Comparison of ENCODE assay signal across 31 cellular contexts in the genomic region with DNA sequence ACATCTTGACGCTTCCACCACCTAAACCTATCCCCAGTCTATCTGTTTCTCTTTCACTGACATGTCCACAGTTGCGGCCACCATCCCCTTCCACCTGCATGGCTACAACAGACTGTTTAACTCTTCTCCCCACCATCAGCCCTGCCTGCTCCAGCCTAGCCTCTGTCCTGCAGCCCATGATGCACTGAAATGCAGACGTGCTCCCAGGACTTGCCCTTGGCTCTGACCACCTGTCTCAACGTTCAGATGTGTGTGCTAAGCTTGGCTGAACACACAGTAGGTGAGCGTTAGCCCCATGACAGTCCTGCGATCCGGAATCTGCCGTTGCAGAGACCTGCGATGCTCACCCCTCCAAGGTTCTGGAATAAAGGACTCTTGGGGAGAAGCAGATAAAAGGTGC. TPM values are rescaled to one million over a fixed set of nuclear protein-coding genes. Genes with fewer than 3 reads are reported as not detected.
"Had no signal": no experiment of that assay in that cellular context is flagged by ENCODE, and none has a peak within 500 bp of the region (broad histone marks: within the 10 kb centered on the region; RNA-seq: fewer than 3 reads in every experiment).

No MANE protein-coding gene starts in this region.

- H3K4me1 ChIP-seq: right lobe of liver had no signal

- ATAC-seq: effector memory CD8-positive, alpha-beta T cell; gastroesophageal sphincter; naive thymus-derived CD8-positive, alpha-beta T cell; T-helper 17 cell had no signal

- H3K9me3 Mint-ChIP-seq: activated CD4-positive, alpha-beta memory T cell treated with anti-CD3 and anti-CD28 coated beads, Interleukin-2, amount 10 ng/mL, durations not matched to agents 7 days and 5 days; activated CD4-positive, alpha-beta T cell treated with anti-CD3 and anti-CD28 coated beads, Interleukin-2, amount 10 ng/mL, durations not matched to agents 7 days and 5 days; activated naive CD4-positive, alpha-beta T cell treated with anti-CD3 and anti-CD28 coated beads, Interleukin-2, amount 10 ng/mL, durations not matched to agents 7 days and 5 days; activated naive CD8-positive, alpha-beta T cell treated with anti-CD3 and anti-CD28 coated beads, Interleukin-2, amount 10 ng/mL, durations not matched to agents 7 days and 5 days; activated T-cell treated with anti-CD3 and anti-CD28 coated beads, Interleukin-2, amount 50 U/mL, for 24 hours; central memory CD8-positive, alpha-beta T cell; effector memory CD8-positive, alpha-beta T cell; immature natural killer cell; naive thymus-derived CD8-positive, alpha-beta T cell had no signal

- H3K4me3 Mint-ChIP-seq: activated CD4-positive, alpha-beta memory T cell treated with anti-CD3 and anti-CD28 coated beads, Interleukin-2, amount 10 ng/mL, durations not matched to agents 7 days and 5 days; activated CD4-positive, alpha-beta T cell treated with anti-CD3 and anti-CD28 coated beads, Interleukin-2, amount 10 ng/mL, durations not matched to agents 7 days and 5 days; activated naive CD4-positive, alpha-beta T cell treated with anti-CD3 and anti-CD28 coated beads, Interleukin-2, amount 10 ng/mL, durations not matched to agents 7 days and 5 days; activated naive CD8-positive, alpha-beta T cell treated with anti-CD3 and anti-CD28 coated beads, Interleukin-2, amount 10 ng/mL, durations not matched to agents 7 days and 5 days; activated T-cell treated with anti-CD3 and anti-CD28 coated beads, Interleukin-2, amount 50 U/mL, for 24 hours; central memory CD8-positive, alpha-beta T cell; effector memory CD8-positive, alpha-beta T cell; immature natural killer cell; T-helper 17 cell had no signal

- H3K27ac Mint-ChIP-seq: activated CD4-positive, alpha-beta memory T cell treated with anti-CD3 and anti-CD28 coated beads, Interleukin-2, amount 10 ng/mL, durations not matched to agents 7 days and 5 days; activated CD4-positive, alpha-beta T cell treated with anti-CD3 and anti-CD28 coated beads, Interleukin-2, amount 10 ng/mL, durations not matched to agents 7 days and 5 days; activated naive CD4-positive, alpha-beta T cell treated with anti-CD3 and anti-CD28 coated beads, Interleukin-2, amount 10 ng/mL, durations not matched to agents 7 days and 5 days; activated naive CD8-positive, alpha-beta T cell treated with anti-CD3 and anti-CD28 coated beads, Interleukin-2, amount 10 ng/mL, durations not matched to agents 7 days and 5 days; activated T-cell treated with anti-CD3 and anti-CD28 coated beads, Interleukin-2, amount 50 U/mL, for 24 hours; progenitor cell of endocrine pancreas had no signal

- H3K27ac ChIP-seq: dorsolateral prefrontal cortex, gastroesophageal sphincter, right lobe of liver, skin epidermis, stomach, thyroid gland, upper lobe of left lung, vagina had no signal

- H3K36me3 Mint-ChIP-seq: activated naive CD4-positive, alpha-beta T cell treated with anti-CD3 and anti-CD28 coated beads, Interleukin-2, amount 10 ng/mL, durations not matched to agents 7 days and 5 days; activated naive CD8-positive, alpha-beta T cell treated with anti-CD3 and anti-CD28 coated beads, Interleukin-2, amount 10 ng/mL, durations not matched to agents 7 days and 5 days had no signal

- H3K27me3 Mint-ChIP-seq: activated CD4-positive, alpha-beta memory T cell treated with anti-CD3 and anti-CD28 coated beads, Interleukin-2, amount 10 ng/mL, durations not matched to agents 7 days and 5 days; activated CD4-positive, alpha-beta T cell treated with anti-CD3 and anti-CD28 coated beads, Interleukin-2, amount 10 ng/mL, durations not matched to agents 7 days and 5 days; activated naive CD4-positive, alpha-beta T cell treated with anti-CD3 and anti-CD28 coated beads, Interleukin-2, amount 10 ng/mL, durations not matched to agents 7 days and 5 days; activated naive CD8-positive, alpha-beta T cell treated with anti-CD3 and anti-CD28 coated beads, Interleukin-2, amount 10 ng/mL, durations not matched to agents 7 days and 5 days; activated T-cell treated with anti-CD3 and anti-CD28 coated beads, Interleukin-2, amount 50 U/mL, for 24 hours; central memory CD8-positive, alpha-beta T cell; effector memory CD8-positive, alpha-beta T cell; naive thymus-derived CD8-positive, alpha-beta T cell; T-helper 17 cell had no signal

- H3K36me3 ChIP-seq: right lobe of liver had no signal

- H3K27me3 ChIP-seq: dorsolateral prefrontal cortex, gastroesophageal sphincter, right lobe of liver, stomach, thyroid gland, upper lobe of left lung, vagina had no signal

- H3K9me3 ChIP-seq: gastroesophageal sphincter, right lobe of liver, stomach, thyroid gland, upper lobe of left lung, vagina had no signal

- DNase-seq: activated CD4-positive, alpha-beta memory T cell treated with anti-CD3 and anti-CD28 coated beads, Interleukin-2, amount 10 ng/mL, durations not matched to agents 7 days and 5 days; activated CD4-positive, alpha-beta T cell treated with anti-CD3 and anti-CD28 coated beads for 1 hour; activated CD4-positive, alpha-beta T cell treated with anti-CD3 and anti-CD28 coated beads, Interleukin-2, amount 10 ng/mL, durations not matched to agents 7 days and 5 days; activated CD8-positive, alpha-beta memory T cell treated with anti-CD3 and anti-CD28 coated beads, Interleukin-2, amount 50 U/mL, for 48 hours; activated gamma-delta T cell; activated naive CD4-positive, alpha-beta T cell treated with anti-CD3 and anti-CD28 coated beads, Interleukin-2, amount 10 ng/mL, durations not matched to agents 7 days and 5 days; activated naive CD8-positive, alpha-beta T cell treated with anti-CD3 and anti-CD28 coated beads, Interleukin-2, amount 10 ng/mL, durations not matched to agents 7 days and 5 days; activated T-cell treated with anti-CD3 and anti-CD28 coated beads, Interleukin-2, amount 50 U/mL, for 24 hours; effector memory CD8-positive, alpha-beta T cell; hippocampal formation; immature natural killer cell; kidney; midbrain; naive thymus-derived CD8-positive, alpha-beta T cell; right lobe of liver; stimulated activated CD4-positive, alpha-beta T cell treated with anti-CD3 and anti-CD28 coated beads, Interleukin-12 subunit alpha, Interleukin-12 subunit beta, amount 100 ng/mL, for 4 hours; stimulated activated CD4-positive, alpha-beta T cell treated with anti-CD3 and anti-CD28 coated beads, Interleukin-4, amount 100 ng/mL, for 1 hour; stomach; T-helper 17 cell; thyroid gland; upper lobe of left lung had no signal

- H3K4me3 ChIP-seq: dorsolateral prefrontal cortex, gastroesophageal sphincter, right lobe of liver, skin epidermis, stomach, thyroid gland, upper lobe of left lung, vagina had no signal

- H3K4me1 Mint-ChIP-seq: activated CD4-positive, alpha-beta memory T cell treated with anti-CD3 and anti-CD28 coated beads, Interleukin-2, amount 10 ng/mL, durations not matched to agents 7 days and 5 days; activated CD4-positive, alpha-beta T cell treated with anti-CD3 and anti-CD28 coated beads, Interleukin-2, amount 10 ng/mL, durations not matched to agents 7 days and 5 days; activated naive CD4-positive, alpha-beta T cell treated with anti-CD3 and anti-CD28 coated beads, Interleukin-2, amount 10 ng/mL, durations not matched to agents 7 days and 5 days had no signal

RNA-seq across cellular contexts. Expression of a gene that starts 32.7 kb away (rescaled TPM):
- total RNA-seq: endothelial cell of umbilical vein, fibroblast of villous mesenchyme, gastroesophageal sphincter, lower leg skin, osteocyte, progenitor cell of endocrine pancreas, vagina had no signal
- polyA plus RNA-seq: endothelial cell of umbilical vein had no signal
